In the genomic region with DNA sequence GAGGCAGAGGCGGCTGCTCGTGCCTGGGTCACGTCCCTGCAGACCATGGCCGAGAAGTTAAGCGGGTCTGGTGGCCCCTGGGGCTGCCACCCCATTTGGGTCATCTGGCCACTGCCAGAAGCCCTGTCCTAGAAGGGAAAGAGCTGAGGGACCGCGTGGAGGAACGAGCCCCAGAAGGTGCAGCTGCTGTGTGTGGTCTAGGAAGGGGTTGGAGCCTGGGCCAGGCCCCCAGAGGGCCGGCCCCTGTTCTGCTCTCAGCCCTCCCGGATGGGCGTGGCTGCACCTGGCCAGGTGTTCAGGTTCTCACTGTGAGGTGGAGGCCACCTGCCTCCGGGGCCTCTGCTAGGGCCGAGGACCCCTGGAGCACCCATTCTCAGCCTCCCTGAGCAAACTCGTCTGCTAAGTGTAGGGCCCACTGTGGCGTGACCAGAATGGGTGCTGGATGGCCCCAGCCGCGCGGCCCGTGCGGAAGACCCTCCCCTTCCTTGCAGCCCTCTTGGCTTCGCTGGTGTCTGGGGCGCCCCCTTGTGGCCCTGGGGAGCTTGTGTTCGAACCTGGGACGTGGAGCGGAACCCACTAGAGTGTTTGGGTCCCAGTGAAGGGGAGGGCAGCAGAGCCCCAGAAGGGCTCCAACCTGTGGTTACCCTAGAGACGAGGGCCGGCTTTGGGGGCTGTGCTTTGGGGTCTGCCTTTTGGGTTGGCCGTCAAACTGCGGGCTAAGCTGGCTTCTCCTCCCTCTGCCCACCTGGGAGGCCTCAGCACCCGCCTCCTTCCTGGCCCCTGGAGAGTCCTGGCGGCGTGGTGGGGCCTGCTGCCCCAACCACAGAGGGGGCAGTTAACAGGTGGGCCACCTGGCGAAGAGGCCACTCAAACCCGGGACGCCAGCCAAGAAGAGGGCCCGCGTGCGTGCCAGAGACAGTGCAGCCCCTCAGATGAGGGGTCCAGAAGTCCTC, we compare ENCODE assay signal across 1 cellular context.
A peak's percentile ranks its signal among the peaks of the same experiment; 100 is the strongest.
TF ChIP-seq lines count a peak whose summit lies in the region.

No MANE protein-coding gene starts in this region.

TF ChIP-seq in WTC11, 78 proteins besides CTCF, POLR2A, EP300 and RAD21 (continued from another document):
- TF ChIP-seq, protein P1, sequence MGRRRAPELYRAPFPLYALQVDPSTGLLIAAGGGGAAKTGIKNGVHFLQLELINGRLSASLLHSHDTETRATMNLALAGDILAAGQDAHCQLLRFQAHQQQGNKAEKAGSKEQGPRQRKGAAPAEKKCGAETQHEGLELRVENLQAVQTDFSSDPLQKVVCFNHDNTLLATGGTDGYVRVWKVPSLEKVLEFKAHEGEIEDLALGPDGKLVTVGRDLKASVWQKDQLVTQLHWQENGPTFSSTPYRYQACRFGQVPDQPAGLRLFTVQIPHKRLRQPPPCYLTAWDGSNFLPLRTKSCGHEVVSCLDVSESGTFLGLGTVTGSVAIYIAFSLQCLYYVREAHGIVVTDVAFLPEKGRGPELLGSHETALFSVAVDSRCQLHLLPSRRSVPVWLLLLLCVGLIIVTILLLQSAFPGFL (CRISPR knock-in tag; IDR thresholded peaks at IDR 0.05; ENCODE audit: borderline replicate concordance): no peak
- TF ChIP-seq ZNF138 (CRISPR knock-in tag; conservative IDR thresholded peaks at IDR 0.05): no peak
- no peak for TF ChIP-seq FOXJ3 (CRISPR knock-in tag; IDR thresholded peaks at IDR 0.05; ENCODE audit: borderline replicate concordance)
- no peak for TF ChIP-seq ZNF416 (CRISPR knock-in tag; IDR thresholded peaks at IDR 0.05)
- no peak for TF ChIP-seq RORB (CRISPR knock-in tag; IDR thresholded peaks at IDR 0.05)
- TF ChIP-seq, protein P2, sequence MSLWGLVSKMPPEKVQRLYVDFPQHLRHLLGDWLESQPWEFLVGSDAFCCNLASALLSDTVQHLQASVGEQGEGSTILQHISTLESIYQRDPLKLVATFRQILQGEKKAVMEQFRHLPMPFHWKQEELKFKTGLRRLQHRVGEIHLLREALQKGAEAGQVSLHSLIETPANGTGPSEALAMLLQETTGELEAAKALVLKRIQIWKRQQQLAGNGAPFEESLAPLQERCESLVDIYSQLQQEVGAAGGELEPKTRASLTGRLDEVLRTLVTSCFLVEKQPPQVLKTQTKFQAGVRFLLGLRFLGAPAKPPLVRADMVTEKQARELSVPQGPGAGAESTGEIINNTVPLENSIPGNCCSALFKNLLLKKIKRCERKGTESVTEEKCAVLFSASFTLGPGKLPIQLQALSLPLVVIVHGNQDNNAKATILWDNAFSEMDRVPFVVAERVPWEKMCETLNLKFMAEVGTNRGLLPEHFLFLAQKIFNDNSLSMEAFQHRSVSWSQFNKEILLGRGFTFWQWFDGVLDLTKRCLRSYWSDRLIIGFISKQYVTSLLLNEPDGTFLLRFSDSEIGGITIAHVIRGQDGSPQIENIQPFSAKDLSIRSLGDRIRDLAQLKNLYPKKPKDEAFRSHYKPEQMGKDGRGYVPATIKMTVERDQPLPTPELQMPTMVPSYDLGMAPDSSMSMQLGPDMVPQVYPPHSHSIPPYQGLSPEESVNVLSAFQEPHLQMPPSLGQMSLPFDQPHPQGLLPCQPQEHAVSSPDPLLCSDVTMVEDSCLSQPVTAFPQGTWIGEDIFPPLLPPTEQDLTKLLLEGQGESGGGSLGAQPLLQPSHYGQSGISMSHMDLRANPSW (CRISPR knock-in tag; conservative IDR thresholded peaks at IDR 0.05; ENCODE audit: low read depth): no peak
- TF ChIP-seq, protein P3, sequence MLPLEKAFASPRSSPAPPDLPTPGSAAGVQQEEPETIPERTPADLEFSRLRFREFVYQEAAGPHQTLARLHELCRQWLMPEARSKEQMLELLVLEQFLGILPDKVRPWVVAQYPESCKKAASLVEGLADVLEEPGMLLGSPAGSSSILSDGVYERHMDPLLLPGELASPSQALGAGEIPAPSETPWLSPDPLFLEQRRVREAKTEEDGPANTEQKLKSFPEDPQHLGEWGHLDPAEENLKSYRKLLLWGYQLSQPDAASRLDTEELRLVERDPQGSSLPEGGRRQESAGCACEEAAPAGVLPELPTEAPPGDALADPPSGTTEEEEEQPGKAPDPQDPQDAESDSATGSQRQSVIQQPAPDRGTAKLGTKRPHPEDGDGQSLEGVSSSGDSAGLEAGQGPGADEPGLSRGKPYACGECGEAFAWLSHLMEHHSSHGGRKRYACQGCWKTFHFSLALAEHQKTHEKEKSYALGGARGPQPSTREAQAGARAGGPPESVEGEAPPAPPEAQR (CRISPR knock-in tag; IDR thresholded peaks at IDR 0.05): no peak
- TF ChIP-seq, protein P4, sequence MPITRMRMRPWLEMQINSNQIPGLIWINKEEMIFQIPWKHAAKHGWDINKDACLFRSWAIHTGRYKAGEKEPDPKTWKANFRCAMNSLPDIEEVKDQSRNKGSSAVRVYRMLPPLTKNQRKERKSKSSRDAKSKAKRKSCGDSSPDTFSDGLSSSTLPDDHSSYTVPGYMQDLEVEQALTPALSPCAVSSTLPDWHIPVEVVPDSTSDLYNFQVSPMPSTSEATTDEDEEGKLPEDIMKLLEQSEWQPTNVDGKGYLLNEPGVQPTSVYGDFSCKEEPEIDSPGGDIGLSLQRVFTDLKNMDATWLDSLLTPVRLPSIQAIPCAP (CRISPR knock-in tag; IDR thresholded peaks at IDR 0.05): no peak
- TF ChIP-seq ZNF121 (CRISPR knock-in tag; IDR thresholded peaks at IDR 0.05): no peak; the same call in 1 of the 2 replicates
- TF ChIP-seq, protein P5, sequence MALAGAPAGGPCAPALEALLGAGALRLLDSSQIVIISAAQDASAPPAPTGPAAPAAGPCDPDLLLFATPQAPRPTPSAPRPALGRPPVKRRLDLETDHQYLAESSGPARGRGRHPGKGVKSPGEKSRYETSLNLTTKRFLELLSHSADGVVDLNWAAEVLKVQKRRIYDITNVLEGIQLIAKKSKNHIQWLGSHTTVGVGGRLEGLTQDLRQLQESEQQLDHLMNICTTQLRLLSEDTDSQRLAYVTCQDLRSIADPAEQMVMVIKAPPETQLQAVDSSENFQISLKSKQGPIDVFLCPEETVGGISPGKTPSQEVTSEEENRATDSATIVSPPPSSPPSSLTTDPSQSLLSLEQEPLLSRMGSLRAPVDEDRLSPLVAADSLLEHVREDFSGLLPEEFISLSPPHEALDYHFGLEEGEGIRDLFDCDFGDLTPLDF (CRISPR knock-in tag; IDR thresholded peaks at IDR 0.05): no peak
- TF ChIP-seq ZNF396 (CRISPR knock-in tag; IDR thresholded peaks at IDR 0.05; ENCODE audit: borderline replicate concordance): no peak
- no peak for TF ChIP-seq HMGA2 (CRISPR knock-in tag; IDR thresholded peaks at IDR 0.05)
- no peak for TF ChIP-seq ZNF232 (CRISPR knock-in tag; IDR thresholded peaks at IDR 0.05)
- TF ChIP-seq NFATC4 (CRISPR knock-in tag; IDR thresholded peaks at IDR 0.05): no peak
- no peak for TF ChIP-seq GRHL2 (CRISPR knock-in tag; IDR thresholded peaks at IDR 0.05; ENCODE audit: insufficient replicate concordance, severe bottlenecking)
- TF ChIP-seq ZNF423 (CRISPR knock-in tag; IDR thresholded peaks at IDR 0.05): peak; percentile 50
- TF ChIP-seq, protein P6, sequence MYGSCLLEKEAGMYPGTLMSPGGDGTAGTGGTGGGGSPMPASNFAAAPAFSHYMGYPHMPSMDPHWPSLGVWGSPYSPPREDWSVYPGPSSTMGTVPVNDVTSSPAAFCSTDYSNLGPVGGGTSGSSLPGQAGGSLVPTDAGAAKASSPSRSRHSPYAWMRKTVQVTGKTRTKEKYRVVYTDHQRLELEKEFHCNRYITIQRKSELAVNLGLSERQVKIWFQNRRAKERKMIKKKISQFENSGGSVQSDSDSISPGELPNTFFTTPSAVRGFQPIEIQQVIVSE (CRISPR knock-in tag; IDR thresholded peaks at IDR 0.05; ENCODE audit: borderline replicate concordance): no peak
- TF ChIP-seq, protein P7, sequence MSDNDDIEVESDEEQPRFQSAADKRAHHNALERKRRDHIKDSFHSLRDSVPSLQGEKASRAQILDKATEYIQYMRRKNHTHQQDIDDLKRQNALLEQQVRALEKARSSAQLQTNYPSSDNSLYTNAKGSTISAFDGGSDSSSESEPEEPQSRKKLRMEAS (CRISPR knock-in tag; IDR thresholded peaks at IDR 0.05): peak; percentile 61; the same call in 1 of the 2 replicates
- no peak for TF ChIP-seq TEAD1 (CRISPR knock-in tag; IDR thresholded peaks at IDR 0.05)
- no peak for TF ChIP-seq ELF4 (CRISPR knock-in tag; IDR thresholded peaks at IDR 0.05; ENCODE audit: low read depth)
- TF ChIP-seq, protein P8, sequence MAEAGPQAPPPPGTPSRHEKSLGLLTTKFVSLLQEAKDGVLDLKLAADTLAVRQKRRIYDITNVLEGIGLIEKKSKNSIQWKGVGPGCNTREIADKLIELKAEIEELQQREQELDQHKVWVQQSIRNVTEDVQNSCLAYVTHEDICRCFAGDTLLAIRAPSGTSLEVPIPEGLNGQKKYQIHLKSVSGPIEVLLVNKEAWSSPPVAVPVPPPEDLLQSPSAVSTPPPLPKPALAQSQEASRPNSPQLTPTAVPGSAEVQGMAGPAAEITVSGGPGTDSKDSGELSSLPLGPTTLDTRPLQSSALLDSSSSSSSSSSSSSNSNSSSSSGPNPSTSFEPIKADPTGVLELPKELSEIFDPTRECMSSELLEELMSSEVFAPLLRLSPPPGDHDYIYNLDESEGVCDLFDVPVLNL (CRISPR knock-in tag; IDR thresholded peaks at IDR 0.05; ENCODE audit: borderline replicate concordance, low read depth): 0 out of 2 replicates have a peak, but pooled peaks have one; percentile 5
- no peak for TF ChIP-seq OVOL2 (CRISPR knock-in tag; IDR thresholded peaks at IDR 0.05; ENCODE audit: borderline replicate concordance)
- peak; percentile 34 for TF ChIP-seq NFYB (CRISPR knock-in tag; conservative IDR thresholded peaks at IDR 0.05; ENCODE audit: low read depth)
- TF ChIP-seq JUN (CRISPR knock-in tag; IDR thresholded peaks at IDR 0.05): no peak
TF ChIP-seq in WTC11: peak in this region for 9.
